1 cellular context compared by ENCODE assay signal in genomic region chr16:10942352-10943297, GRCh38.
TF ChIP-seq lines count a peak whose summit lies in the region.

TSS of gene DEXI (minus strand) at chr16:10942468. CDS start at chr16:10942005, 463 bp downstream.

TF ChIP-seq in HepG2, 621 proteins besides CTCF, POLR2A, EP300 and RAD21 (continued from another document and continues in another):
- TF ChIP-seq, protein P1, sequence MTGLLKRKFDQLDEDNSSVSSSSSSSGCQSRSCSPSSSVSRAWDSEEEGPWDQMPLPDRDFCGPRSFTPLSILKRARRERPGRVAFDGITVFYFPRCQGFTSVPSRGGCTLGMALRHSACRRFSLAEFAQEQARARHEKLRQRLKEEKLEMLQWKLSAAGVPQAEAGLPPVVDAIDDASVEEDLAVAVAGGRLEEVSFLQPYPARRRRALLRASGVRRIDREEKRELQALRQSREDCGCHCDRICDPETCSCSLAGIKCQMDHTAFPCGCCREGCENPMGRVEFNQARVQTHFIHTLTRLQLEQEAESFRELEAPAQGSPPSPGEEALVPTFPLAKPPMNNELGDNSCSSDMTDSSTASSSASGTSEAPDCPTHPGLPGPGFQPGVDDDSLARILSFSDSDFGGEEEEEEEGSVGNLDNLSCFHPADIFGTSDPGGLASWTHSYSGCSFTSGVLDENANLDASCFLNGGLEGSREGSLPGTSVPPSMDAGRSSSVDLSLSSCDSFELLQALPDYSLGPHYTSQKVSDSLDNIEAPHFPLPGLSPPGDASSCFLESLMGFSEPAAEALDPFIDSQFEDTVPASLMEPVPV (CRISPR knock-in tag; IDR thresholded peaks at IDR 0.05), result no peak
- TF ChIP-seq HES4 (CRISPR knock-in tag; IDR thresholded peaks at IDR 0.05; ENCODE audit: borderline replicate concordance) (no peak), FOXP1 (IDR thresholded peaks at IDR 0.05) (no peak), FOXP1 (CRISPR knock-in tag; IDR thresholded peaks at IDR 0.05) (no peak), CHD4 (IDR thresholded peaks at IDR 0.05; ENCODE audit: borderline replicate concordance, low read length) (peak; percentile 59; the same call in 1 of the 2 replicates), ZFP91 (CRISPR knock-in tag; IDR thresholded peaks at IDR 0.05; ENCODE audit: borderline replicate concordance) (peak; percentile 99), NFE2L2 (IDR thresholded peaks at IDR 0.05; ENCODE audit: low read length) (no peak), ARID3A (IDR thresholded peaks at IDR 0.05; ENCODE audit: low read depth, low read length) (no peak), IRF1 (CRISPR knock-in tag; IDR thresholded peaks at IDR 0.05; ENCODE audit: low read depth) (no peak), ZNF260 (CRISPR knock-in tag; IDR thresholded peaks at IDR 0.05; ENCODE audit: borderline replicate concordance, low read depth) (no peak), ZNF670 (CRISPR knock-in tag; IDR thresholded peaks at IDR 0.05; ENCODE audit: borderline replicate concordance) (no peak), ZNF746 (CRISPR knock-in tag; IDR thresholded peaks at IDR 0.05) (no peak), ZNF318 (CRISPR knock-in tag; IDR thresholded peaks at IDR 0.05) (no peak), RORA (CRISPR knock-in tag; IDR thresholded peaks at IDR 0.05) (no peak), BRCA1 (CRISPR knock-in tag; IDR thresholded peaks at IDR 0.05) (no peak), ZNF354B (CRISPR knock-in tag; IDR thresholded peaks at IDR 0.05) (no peak), TEAD2 (CRISPR knock-in tag; IDR thresholded peaks at IDR 0.05) (no peak), SRY (CRISPR knock-in tag; IDR thresholded peaks at IDR 0.05) (peak; percentile 34; the same call in 1 of the 2 replicates), ZNF12 (CRISPR knock-in tag; IDR thresholded peaks at IDR 0.05) (no peak), ZBED4 (CRISPR knock-in tag; IDR thresholded peaks at IDR 0.05; ENCODE audit: borderline replicate concordance) (no peak), ZNF589 (CRISPR knock-in tag; conservative IDR thresholded peaks at IDR 0.05) (no peak), ZEB1 (IDR thresholded peaks at IDR 0.05; ENCODE audit: insufficient replicate concordance, low read depth) (no peak), FOXP4 (CRISPR knock-in tag; IDR thresholded peaks at IDR 0.05) (no peak; the same call in 1 of the 2 replicates)
- TF ChIP-seq, protein P2, sequence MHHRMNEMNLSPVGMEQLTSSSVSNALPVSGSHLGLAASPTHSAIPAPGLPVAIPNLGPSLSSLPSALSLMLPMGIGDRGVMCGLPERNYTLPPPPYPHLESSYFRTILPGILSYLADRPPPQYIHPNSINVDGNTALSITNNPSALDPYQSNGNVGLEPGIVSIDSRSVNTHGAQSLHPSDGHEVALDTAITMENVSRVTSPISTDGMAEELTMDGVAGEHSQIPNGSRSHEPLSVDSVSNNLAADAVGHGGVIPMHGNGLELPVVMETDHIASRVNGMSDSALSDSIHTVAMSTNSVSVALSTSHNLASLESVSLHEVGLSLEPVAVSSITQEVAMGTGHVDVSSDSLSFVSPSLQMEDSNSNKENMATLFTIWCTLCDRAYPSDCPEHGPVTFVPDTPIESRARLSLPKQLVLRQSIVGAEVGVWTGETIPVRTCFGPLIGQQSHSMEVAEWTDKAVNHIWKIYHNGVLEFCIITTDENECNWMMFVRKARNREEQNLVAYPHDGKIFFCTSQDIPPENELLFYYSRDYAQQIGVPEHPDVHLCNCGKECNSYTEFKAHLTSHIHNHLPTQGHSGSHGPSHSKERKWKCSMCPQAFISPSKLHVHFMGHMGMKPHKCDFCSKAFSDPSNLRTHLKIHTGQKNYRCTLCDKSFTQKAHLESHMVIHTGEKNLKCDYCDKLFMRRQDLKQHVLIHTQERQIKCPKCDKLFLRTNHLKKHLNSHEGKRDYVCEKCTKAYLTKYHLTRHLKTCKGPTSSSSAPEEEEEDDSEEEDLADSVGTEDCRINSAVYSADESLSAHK (CRISPR knock-in tag; IDR thresholded peaks at IDR 0.05; ENCODE audit: borderline replicate concordance), result no peak
- TF ChIP-seq, protein P3, sequence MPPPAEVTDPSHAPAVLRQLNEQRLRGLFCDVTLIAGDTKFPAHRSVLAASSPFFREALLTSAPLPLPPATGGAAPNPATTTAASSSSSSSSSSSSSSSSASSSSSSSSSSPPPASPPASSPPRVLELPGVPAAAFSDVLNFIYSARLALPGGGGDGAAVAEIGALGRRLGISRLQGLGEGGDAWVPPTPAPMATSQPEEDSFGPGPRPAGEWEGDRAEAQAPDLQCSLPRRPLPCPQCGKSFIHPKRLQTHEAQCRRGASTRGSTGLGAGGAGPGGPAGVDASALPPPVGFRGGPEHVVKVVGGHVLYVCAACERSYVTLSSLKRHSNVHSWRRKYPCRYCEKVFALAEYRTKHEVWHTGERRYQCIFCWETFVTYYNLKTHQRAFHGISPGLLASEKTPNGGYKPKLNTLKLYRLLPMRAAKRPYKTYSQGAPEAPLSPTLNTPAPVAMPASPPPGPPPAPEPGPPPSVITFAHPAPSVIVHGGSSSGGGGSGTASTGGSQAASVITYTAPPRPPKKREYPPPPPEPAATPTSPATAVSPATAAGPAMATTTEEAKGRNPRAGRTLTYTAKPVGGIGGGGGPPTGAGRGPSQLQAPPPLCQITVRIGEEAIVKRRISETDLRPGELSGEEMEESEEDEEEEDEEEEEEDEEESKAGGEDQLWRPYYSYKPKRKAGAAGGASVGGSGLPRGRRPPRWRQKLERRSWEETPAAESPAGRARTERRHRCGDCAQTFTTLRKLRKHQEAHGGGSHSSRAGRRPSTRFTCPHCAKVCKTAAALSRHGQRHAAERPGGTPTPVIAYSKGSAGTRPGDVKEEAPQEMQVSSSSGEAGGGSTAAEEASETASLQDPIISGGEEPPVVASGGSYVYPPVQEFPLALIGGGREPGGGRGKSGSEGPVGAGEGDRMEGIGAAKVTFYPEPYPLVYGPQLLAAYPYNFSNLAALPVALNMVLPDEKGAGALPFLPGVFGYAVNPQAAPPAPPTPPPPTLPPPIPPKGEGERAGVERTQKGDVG (CRISPR knock-in tag; IDR thresholded peaks at IDR 0.05; ENCODE audit: borderline replicate concordance), result no peak
